In the genomic region with DNA sequence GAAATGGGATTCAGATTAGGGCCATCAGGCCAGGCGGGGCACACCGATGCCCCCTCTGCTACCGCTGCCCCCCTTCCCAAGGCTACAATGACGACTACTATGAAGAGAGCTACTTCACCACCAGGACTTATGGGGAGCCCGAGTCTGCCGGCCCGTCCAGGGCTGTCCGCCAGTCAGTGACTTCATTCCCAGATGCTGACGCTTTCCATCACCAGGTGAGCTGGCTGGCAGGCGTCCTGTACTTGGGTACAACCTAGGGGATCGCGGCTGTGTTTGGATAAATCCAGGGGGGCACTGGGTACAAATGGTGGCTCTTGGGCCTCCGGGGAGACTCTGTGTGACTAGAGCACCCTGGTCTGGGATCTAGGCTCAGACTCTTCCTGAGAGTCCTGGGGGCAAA, we compare ENCODE assay signal across 10 cellular contexts. TPM values are rescaled to one million over a fixed set of nuclear protein-coding genes. Genes with fewer than 3 reads are reported as not detected.
DNase-seq lines count a peak whose midpoint lies in the region; ATAC-seq and TF ChIP-seq lines count a peak whose summit lies in the region.
"Had no signal": no experiment of that assay in that cellular context is flagged by ENCODE, and none has a peak within 500 bp of the region (broad histone marks: within the 10 kb centered on the region; RNA-seq: fewer than 3 reads in every experiment).

No MANE protein-coding gene starts in this region.

- no peaks in the 10 kb centered on the region for H3K27me3 ChIP-seq in uterus

- H3K27me3 Mint-ChIP-seq in activated naive CD4-positive, alpha-beta T cell treated with anti-CD3 and anti-CD28 coated beads, Interleukin-2, amount 50 U/mL, for 24 hours = no peaks in the 10 kb centered on the region
- H3K27me3 Mint-ChIP-seq in MCF 10A (ENCODE audit: insufficient read depth, unreplicated experiment) (no peaks in the 10 kb centered on the region), memory B cell (no peaks in the 10 kb centered on the region)

- H3K4me3 ChIP-seq in uterus = peak overlapping the region; percentile 59 to 65

- H3K4me1 ChIP-seq in uterus = no peaks in the 10 kb centered on the region

- no peak for TF ChIP-seq CTCF in MCF 10A (IDR thresholded peaks at IDR 0.05; ENCODE audit: unreplicated experiment)
- no peak for TF ChIP-seq CTCF in uterus (IDR thresholded peaks at IDR 0.05)

- peaks cover 12% of the 10 kb centered on the region for H3K4me1 Mint-ChIP-seq in activated naive CD4-positive, alpha-beta T cell treated with anti-CD3 and anti-CD28 coated beads, Interleukin-2, amount 50 U/mL, for 24 hours
- H3K4me1 Mint-ChIP-seq in MCF 10A (ENCODE audit: insufficient read depth, unreplicated experiment) = peaks cover 12% of the 10 kb centered on the region
- H3K4me1 Mint-ChIP-seq in memory B cell = peaks cover 2% of the 10 kb centered on the region

- peak overlapping the region; percentile 77 for H3K27ac Mint-ChIP-seq in activated naive CD4-positive, alpha-beta T cell treated with anti-CD3 and anti-CD28 coated beads, Interleukin-2, amount 50 U/mL, for 24 hours
- peak overlapping the region; percentile 95 for H3K27ac Mint-ChIP-seq in MCF 10A (ENCODE audit: low read depth, unreplicated experiment)
- H3K27ac Mint-ChIP-seq in memory B cell = peak overlapping the region; percentile 90

- no peaks in the 10 kb centered on the region for H3K9me3 ChIP-seq in uterus

- H3K27ac ChIP-seq in uterus = peak overlapping the region; percentile 95 to 97

- POLR2A ChIA-PET in MCF 10A (lab: Yijun Ruan, JAX) = interaction anchor here (0.6 to 2.4 kb wide), 3 partner anchors 10 to 162 kb away, joined by 4 to 23 read pairs (median 15); partner anchors contain the start of gene RPL10

- peak overlapping the region; percentile 93 for H3K4me3 Mint-ChIP-seq in activated naive CD4-positive, alpha-beta T cell treated with anti-CD3 and anti-CD28 coated beads, Interleukin-2, amount 50 U/mL, for 24 hours
- H3K4me3 Mint-ChIP-seq in MCF 10A (ENCODE audit: unreplicated experiment) = peak overlapping the region; percentile 77
- H3K4me3 Mint-ChIP-seq in memory B cell = peak overlapping the region; percentile 82

- TSS peak; percentile 79 for BruUV-seq in MCF 10A (replicated peaks; lab: Mats Ljungman, UMichigan)

- H3K36me3 Mint-ChIP-seq in activated naive CD4-positive, alpha-beta T cell treated with anti-CD3 and anti-CD28 coated beads, Interleukin-2, amount 50 U/mL, for 24 hours = peaks cover 6% of the 10 kb centered on the region
- peaks cover 25% of the 10 kb centered on the region for H3K36me3 Mint-ChIP-seq in MCF 10A (ENCODE audit: insufficient read depth, unreplicated experiment)
- H3K36me3 Mint-ChIP-seq in memory B cell = peaks cover 2% of the 10 kb centered on the region

- intact Hi-C loops in MCF 10A (cut with micrococcal nuclease) (no loop called here), uterus (cut with DNase I; ENCODE audit: low total_unique reads) (no loop called here)

- no peak for ATAC-seq in memory B cell (ENCODE audit: low read depth)

- no peaks in the 10 kb centered on the region for H3K36me3 ChIP-seq in uterus

- no peaks in the 10 kb centered on the region for H3K9me3 Mint-ChIP-seq in activated naive CD4-positive, alpha-beta T cell treated with anti-CD3 and anti-CD28 coated beads, Interleukin-2, amount 50 U/mL, for 24 hours
- H3K9me3 Mint-ChIP-seq in MCF 10A (ENCODE audit: unreplicated experiment) (no peaks in the 10 kb centered on the region), memory B cell (no peaks in the 10 kb centered on the region)

- CTCF ChIA-PET in MCF 10A (lab: Yijun Ruan, JAX) = interaction anchor here (1.2 kb wide), 1 partner anchor 17 kb away, joined by 5 read pairs; no protein-coding TSS in a partner anchor

- no peak for TF ChIP-seq POLR2A in uterus (IDR thresholded peaks at IDR 0.05)

- DNase-seq in activated naive CD4-positive, alpha-beta T cell (lab: John Stamatoyannopoulos, UW) = no peak
- DNase-seq in MCF 10A (ENCODE audit: unreplicated experiment) = no peak
- DNase-seq in memory B cell (ENCODE audit: low spot score in 2 of 2) = no peak
- DNase-seq in uterus = peak in 1 of 2 donors; percentile 30
- DNase-seq in NCI-H524 treated with DMSO at 0.1 percent for 48 hours (lab: John Stamatoyannopoulos, UW) = no peak
- DNase-seq in SW 1271 (lab: John Stamatoyannopoulos, UW) = no peak
- DNase-seq in cerebellar cortex (ENCODE audit: low spot score) = no peak
- DNase-seq: NCI-H526 treated with DMSO at 0.1 percent for 48 hours, retina had no signal

RNA-seq across cellular contexts. Expression of gene EMD, which starts 1.1 kb away (rescaled TPM):
- total RNA-seq in MCF 10A (2022) = 94.5 and 107 TPM in 2 replicates
- total RNA-seq in uterus = 100 to 1,000 TPM in 1 of 4 donors, 10 to 100 TPM in 3; 13.6 to 118 (median 44.4) TPM

RNA-seq across cellular contexts. Expression of gene FLNA, which starts 5.7 kb away (rescaled TPM):
- total RNA-seq in MCF 10A (2022) (1,218 and 1,231 TPM in 2 replicates), uterus (1,000 to 10,000 TPM; 1,067 to 4,271 (median 2,911) TPM)

RNA-seq across cellular contexts. Expression of gene RPL10, which starts 18.0 kb away (rescaled TPM):
- total RNA-seq in MCF 10A (2022) (3,490 and 3,785 TPM in 2 replicates), uterus (1,000 to 10,000 TPM; 2,407 to 9,172 (median 4,014) TPM)

RNA-seq across cellular contexts. Expression of gene DNASE1L1, which starts 28.9 kb away (rescaled TPM):
- total RNA-seq in MCF 10A (2022) (20.5 and 21.2 TPM in 2 replicates), uterus (10 to 100 TPM; 10.2 to 31.8 (median 21.2) TPM)

RNA-seq across cellular contexts. Expression of gene TAFAZZIN, which starts 31.2 kb away (rescaled TPM):
- total RNA-seq in MCF 10A (2022) (48.0 and 59.1 TPM in 2 replicates), uterus (10 to 100 TPM; 15.3 to 62.3 (median 20.5) TPM)
